ENCODE assay signal across 20 cellular contexts in the genomic region with DNA sequence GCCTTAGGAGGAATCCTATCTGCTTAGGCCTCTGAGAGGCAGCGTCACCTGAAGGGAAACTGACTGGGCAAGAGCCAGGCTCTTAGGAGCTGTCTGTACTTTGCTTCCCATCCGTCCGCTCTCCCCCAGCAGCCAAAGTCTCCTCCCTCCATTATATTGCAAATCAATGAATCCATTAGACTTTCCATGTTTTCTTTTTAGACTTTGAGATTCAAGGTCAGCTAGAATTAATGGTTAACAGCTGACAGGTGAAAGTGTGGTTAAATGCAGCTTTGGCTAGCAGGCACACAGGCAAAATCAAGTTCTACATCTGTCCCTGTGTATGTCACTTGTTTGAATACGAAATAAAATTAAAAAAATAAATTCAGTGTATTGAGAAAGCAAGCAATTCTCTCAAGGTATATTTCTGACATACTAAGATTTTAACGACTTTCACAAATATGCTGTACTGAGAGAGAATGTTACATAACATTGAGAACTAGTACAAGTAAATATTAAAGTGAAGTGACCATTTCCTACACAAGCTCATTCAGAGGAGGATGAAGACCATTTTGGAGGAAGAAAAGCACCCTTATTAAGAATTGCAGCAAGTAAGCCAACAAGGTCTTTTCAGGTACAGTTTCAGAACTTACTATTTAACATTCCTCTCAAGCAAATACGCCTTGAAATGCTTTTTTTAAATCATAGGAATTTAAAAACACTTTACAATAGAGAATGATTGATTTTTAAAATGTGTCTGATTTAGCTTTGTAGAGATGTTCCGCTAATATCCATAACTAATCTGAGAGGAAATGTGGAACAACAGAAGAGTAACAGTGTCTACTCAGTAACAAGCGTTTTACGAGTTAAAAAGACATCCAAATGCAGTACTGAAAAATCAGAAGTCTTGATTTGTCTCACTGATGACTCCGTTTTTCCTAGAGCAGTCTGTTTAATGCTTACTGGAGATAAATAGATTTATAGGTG. TPM values are rescaled to one million over a fixed set of nuclear protein-coding genes. Genes with fewer than 3 reads are reported as not detected.
DNase-seq lines count a peak whose midpoint lies in the region; ATAC-seq and TF ChIP-seq lines count a peak whose summit lies in the region.
"Had no signal": no experiment of that assay in that cellular context is flagged by ENCODE, and none has a peak within 500 bp of the region (broad histone marks: within the 10 kb centered on the region; RNA-seq: fewer than 3 reads in every experiment).

F11 (plus strand) TSS at position 507 of the 966 bp plus-strand sequence. CDS start 948 bp downstream, outside the sequence.

- no peaks in the 10 kb centered on the region for H3K27me3 ChIP-seq in SU-DHL-6 (ENCODE audit: low read length)
- H3K27me3 ChIP-seq in iPS-20b (ENCODE audit: insufficient read depth, low read length): no peaks in the 10 kb centered on the region
- no peaks in the 10 kb centered on the region for H3K27me3 ChIP-seq in upper lobe of left lung
- H3K27me3 ChIP-seq: right atrium auricular region had no signal

- no peak for TF ChIP-seq EP300 in upper lobe of left lung (IDR thresholded peaks at IDR 0.05)

- TF ChIP-seq CTCF in SU-DHL-6 (IDR thresholded peaks at IDR 0.05; ENCODE audit: insufficient read depth, low read length, poor library complexity, severe bottlenecking) (no peak), upper lobe of left lung (IDR thresholded peaks at IDR 0.05) (no peak), GM10266 (IDR thresholded peaks at IDR 0.05; ENCODE audit: control insufficient read depth, insufficient read depth, low read depth, missing control alignments) (no peak)

- no peaks in the 10 kb centered on the region for H3K9me3 ChIP-seq in SU-DHL-6 (ENCODE audit: insufficient read depth, low read length)
- no peaks in the 10 kb centered on the region for H3K9me3 ChIP-seq in iPS-20b (ENCODE audit: insufficient read depth, low read depth, low read length)
- no peaks in the 10 kb centered on the region for H3K9me3 ChIP-seq in upper lobe of left lung
- H3K9me3 ChIP-seq: BE2C, gastroesophageal sphincter, right atrium auricular region, suprapubic skin had no signal

- no peak within 1 kb of the TSS for H3K4me3 Mint-ChIP-seq in natural killer cell treated with Interleukin-12 subunit alpha and Interleukin-12 subunit beta and Interleukin-15 and Interleukin-18, amount 100 ng/mL, for 72 hours
- H3K4me3 Mint-ChIP-seq: activated naive CD8-positive, alpha-beta T cell treated with anti-CD3 and anti-CD28 coated beads, Interleukin-2, amount 50 U/mL, for 24 hours; activated T-cell treated with anti-CD3 and anti-CD28 coated beads, Interleukin-2, amount 50 U/mL, for 72 hours; naive thymus-derived CD8-positive, alpha-beta T cell had no signal

- no peaks in the 10 kb centered on the region for H3K79me2 ChIP-seq in SU-DHL-6 (ENCODE audit: insufficient read depth, low read length)

- no peaks in the 10 kb centered on the region for H3K36me3 Mint-ChIP-seq in natural killer cell treated with Interleukin-12 subunit alpha and Interleukin-12 subunit beta and Interleukin-15 and Interleukin-18, amount 100 ng/mL, for 72 hours
- H3K36me3 Mint-ChIP-seq: naive thymus-derived CD8-positive, alpha-beta T cell had no signal

- 61 to 65% methylated on average over 10 of the region's 10 CpGs for WGBS in upper lobe of left lung, 2 donors

- no peaks in the 10 kb centered on the region for H3K4me1 Mint-ChIP-seq in natural killer cell treated with Interleukin-12 subunit alpha and Interleukin-12 subunit beta and Interleukin-15 and Interleukin-18, amount 100 ng/mL, for 72 hours (ENCODE audit: low read depth in 2 of 2)
- H3K4me1 Mint-ChIP-seq: activated naive CD8-positive, alpha-beta T cell treated with anti-CD3 and anti-CD28 coated beads, Interleukin-2, amount 50 U/mL, for 24 hours; naive thymus-derived CD8-positive, alpha-beta T cell had no signal

- no peaks in the 10 kb centered on the region for H3F3A ChIP-seq in SU-DHL-6 (ENCODE audit: insufficient read depth)

- H3K4me2 ChIP-seq in SU-DHL-6 (ENCODE audit: low read depth, low read length, poor library complexity, severe bottlenecking): no peak within 1 kb of the TSS

- no peaks in the 10 kb centered on the region for H3K9me3 Mint-ChIP-seq in natural killer cell treated with Interleukin-12 subunit alpha and Interleukin-12 subunit beta and Interleukin-15 and Interleukin-18, amount 100 ng/mL, for 72 hours
- H3K9me3 Mint-ChIP-seq: activated naive CD8-positive, alpha-beta T cell treated with anti-CD3 and anti-CD28 coated beads, Interleukin-2, amount 50 U/mL, for 24 hours had no signal

- no peak within 1 kb of the TSS for H3K4me3 ChIP-seq in SU-DHL-6 (ENCODE audit: insufficient read depth, low read length, poor library complexity, severe bottlenecking)
- H3K4me3 ChIP-seq in iPS-20b (ENCODE audit: low read length): peak within 1 kb of the TSS; percentile 62
- H3K4me3 ChIP-seq in upper lobe of left lung: peak within 1 kb of the TSS in 3 of 4 donors; percentile 21 to 42 (median 34)
- H3K4me3 ChIP-seq: gastroesophageal sphincter, right atrium auricular region, suprapubic skin had no signal

- no peaks in the 10 kb centered on the region for H3K36me3 ChIP-seq in SU-DHL-6 (ENCODE audit: low read length)
- no peaks in the 10 kb centered on the region for H3K36me3 ChIP-seq in iPS-20b (ENCODE audit: insufficient read depth, low read depth, low read length)
- H3K36me3 ChIP-seq in upper lobe of left lung: no peaks in the 10 kb centered on the region
- H3K36me3 ChIP-seq: BE2C, gastroesophageal sphincter, right atrium auricular region, suprapubic skin had no signal

- H3K27me3 Mint-ChIP-seq in natural killer cell treated with Interleukin-12 subunit alpha and Interleukin-12 subunit beta and Interleukin-15 and Interleukin-18, amount 100 ng/mL, for 72 hours: peaks cover 27 to 46% of the 10 kb centered on the region in 2 donors

- H3K27ac Mint-ChIP-seq in natural killer cell treated with Interleukin-12 subunit alpha and Interleukin-12 subunit beta and Interleukin-15 and Interleukin-18, amount 100 ng/mL, for 72 hours: no peak within 1 kb of the TSS
- H3K27ac Mint-ChIP-seq: activated naive CD8-positive, alpha-beta T cell treated with anti-CD3 and anti-CD28 coated beads, Interleukin-2, amount 50 U/mL, for 24 hours; activated T-cell treated with anti-CD3 and anti-CD28 coated beads, Interleukin-2, amount 50 U/mL, for 72 hours had no signal

- H3K4me1 ChIP-seq in iPS-20b (ENCODE audit: insufficient read depth, low read length): peaks cover 36% of the 10 kb centered on the region; the same call in 1 of the 2 replicates
- H3K4me1 ChIP-seq in upper lobe of left lung: peaks cover 0 to 5% (median 0%) of the 10 kb centered on the region in 4 donors
- H3K4me1 ChIP-seq: BE2C, gastroesophageal sphincter, right atrium auricular region, suprapubic skin had no signal

- H3K27ac ChIP-seq in SU-DHL-6 (ENCODE audit: low read depth, low read length) (no peak within 1 kb of the TSS), iPS-20b (ENCODE audit: low read length) (peak within 1 kb of the TSS; percentile 88), upper lobe of left lung (peak within 1 kb of the TSS; percentile 17 to 40 (median 32))
- H3K27ac ChIP-seq: gastroesophageal sphincter, right atrium auricular region, suprapubic skin had no signal

- H4K20me1 ChIP-seq in SU-DHL-6 (ENCODE audit: low read depth, low read length): no peaks in the 10 kb centered on the region

- H3K9me2 ChIP-seq in SU-DHL-6 (replicated peaks; ENCODE audit: insufficient read depth, low read length): no peaks in the 10 kb centered on the region

- no peak for ATAC-seq in upper lobe of left lung (ENCODE audit: low FRiP score in 2 of 2)
- no peak for ATAC-seq in natural killer cell treated with Interleukin-12 subunit alpha and Interleukin-12 subunit beta and Interleukin-15 and Interleukin-18, amount 100 ng/mL, for 72 hours
- ATAC-seq: activated naive CD8-positive, alpha-beta T cell treated with anti-CD3 and anti-CD28 coated beads, Interleukin-2, amount 50 U/mL, for 24 hours; activated T-cell treated with anti-CD3 and anti-CD28 coated beads, Interleukin-2, amount 50 U/mL, for 72 hours; gastroesophageal sphincter; naive thymus-derived CD8-positive, alpha-beta T cell had no signal

- peak; percentile 59 for DNase-seq in mucosa of gallbladder (ENCODE audit: low spot score)
- DNase-seq in upper lobe of left lung: no peak
- no peak for DNase-seq in HCEC 1CT
- DNase-seq in NOMO-1 (lab: John Stamatoyannopoulos, UW; ENCODE audit: unreplicated experiment in 2 of 2): no peak
- no peak for DNase-seq in natural killer cell treated with Interleukin-12 subunit alpha and Interleukin-12 subunit beta and Interleukin-15 and Interleukin-18, amount 100 ng/mL, for 72 hours (ENCODE audit: low spot score)
- no peak for DNase-seq in GM10266 (ENCODE audit: extremely low spot score)
- DNase-seq: activated CD4-positive, alpha-beta T cell treated with anti-CD3 and anti-CD28 coated beads, Interleukin-2, amount 50 U/mL, for 1 hour; activated naive CD8-positive, alpha-beta T cell treated with anti-CD3 and anti-CD28 coated beads, Interleukin-2, amount 50 U/mL, for 24 hours; activated T-cell treated with anti-CD3 and anti-CD28 coated beads, Interleukin-2, amount 50 U/mL, for 72 hours; BE2C; naive thymus-derived CD8-positive, alpha-beta T cell; NCI-H1694; NCI-H446 treated with DMSO at 0.1 percent for 48 hours had no signal

- H3K9ac ChIP-seq in SU-DHL-6 (ENCODE audit: low read length) (no peak within 1 kb of the TSS), iPS-20b (ENCODE audit: low read depth, low read length) (peak within 1 kb of the TSS; percentile 80; the same call in 1 of the 2 replicates)

- TF ChIP-seq POLR2A in upper lobe of left lung (IDR thresholded peaks at IDR 0.05): no peak

- H2AFZ ChIP-seq in SU-DHL-6 (ENCODE audit: low read depth, low read length, severe bottlenecking): peak within 1 kb of the TSS; percentile 28

RNA-seq across cellular contexts. Expression of gene F11, which starts in this region (rescaled TPM):
- total RNA-seq in mucosa of gallbladder (23.9 TPM), upper lobe of left lung (10 to 100 TPM in 1 of 6 donors, 1 to 10 TPM in 5; 5.6 to 39.8 (median 7.3) TPM)
- total RNA-seq in natural killer cell treated with Interleukin-12 subunit alpha and Interleukin-12 subunit beta and Interleukin-15 and Interleukin-18, amount 100 ng/mL, for 72 hours: not detected
- total RNA-seq: activated T-cell treated with anti-CD3 and anti-CD28 coated beads, Interleukin-2, amount 50 U/mL, for 72 hours; cerebellum; gastroesophageal sphincter; naive thymus-derived CD8-positive, alpha-beta T cell; right atrium auricular region; SK-MEL-5 had no signal

Comparison
In these comparisons a context has a peak if more than half of its experiments do, and no peak if none do; other contexts are left out.
1. RNA of gene F11 (total RNA-seq): 23.9 TPM in mucosa of gallbladder (single experiment) and 5.6 to 39.8 TPM in upper lobe of left lung; not detected in natural killer cell treated with Interleukin-12 subunit alpha and Interleukin-12 subunit beta and Interleukin-15 and Interleukin-18, amount 100 ng/mL, for 72 hours; every median in the first group is over 4 times any median in the second.